Comparison of ENCODE assay signal across 11 cellular contexts in genomic region chr12:131947482-131948027, GRCh38. TPM values are rescaled to one million over a fixed set of nuclear protein-coding genes. Genes with fewer than 3 reads are reported as not detected.
DNase-seq lines count a peak whose midpoint lies in the region; ATAC-seq and TF ChIP-seq lines count a peak whose summit lies in the region.
"Had no signal": no experiment of that assay in that cellular context is flagged by ENCODE, and none has a peak within 500 bp of the region (broad histone marks: within the 10 kb centered on the region; RNA-seq: fewer than 3 reads in every experiment).

No MANE protein-coding gene starts in this region.

- H3K27ac ChIP-seq in thoracic aorta = peak overlapping the region; percentile 37 to 84

- no peaks in the 10 kb centered on the region for H3K27me3 Mint-ChIP-seq in activated CD4-positive, alpha-beta memory T cell treated with anti-CD3 and anti-CD28 coated beads, Interleukin-2, amount 10 ng/mL, durations not matched to agents 7 days and 5 days

- peaks cover 17% of the 10 kb centered on the region for H3K36me3 Mint-ChIP-seq in activated CD4-positive, alpha-beta memory T cell treated with anti-CD3 and anti-CD28 coated beads, Interleukin-2, amount 10 ng/mL, durations not matched to agents 7 days and 5 days (ENCODE audit: low read depth)

- DNase-seq in cardiac septum (ENCODE audit: low spot score) (peak; percentile 50), Right ventricle myocardium inferior (ENCODE audit: missing footprints) (no peak), left kidney (ENCODE audit: low read depth, low spot score) (peak; percentile 56), thoracic aorta (ENCODE audit: low spot score) (no peak), HT-29 (ENCODE audit: low spot score) (no peak), NCI-H446 (lab: John Stamatoyannopoulos, UW) (no peak), SK-N-DZ (ENCODE audit: low spot score) (no peak)
- no peak for DNase-seq in activated CD4-positive, alpha-beta memory T cell treated with anti-CD3 and anti-CD28 coated beads, Interleukin-2, amount 10 ng/mL, durations not matched to agents 7 days and 5 days
- DNase-seq: activated CD4-positive, alpha-beta T cell treated with anti-CD3 and anti-CD28 coated beads, Interleukin-2, amount 50 U/mL, for 48 hours; stimulated activated CD4-positive, alpha-beta T cell treated with anti-CD3 and anti-CD28 coated beads, Interleukin-4, amount 100 ng/mL, for 4 hours had no signal

- no peaks in the 10 kb centered on the region for H3K9me3 Mint-ChIP-seq in activated CD4-positive, alpha-beta memory T cell treated with anti-CD3 and anti-CD28 coated beads, Interleukin-2, amount 10 ng/mL, durations not matched to agents 7 days and 5 days

- peaks cover 10% of the 10 kb centered on the region for H3K36me3 ChIP-seq in thoracic aorta

- H3K27ac Mint-ChIP-seq in activated CD4-positive, alpha-beta memory T cell treated with anti-CD3 and anti-CD28 coated beads, Interleukin-2, amount 10 ng/mL, durations not matched to agents 7 days and 5 days = peak overlapping the region; percentile 86

- no peak for TF ChIP-seq CTCF in thoracic aorta (IDR thresholded peaks at IDR 0.05)

- H3K4me3 Mint-ChIP-seq in activated CD4-positive, alpha-beta memory T cell treated with anti-CD3 and anti-CD28 coated beads, Interleukin-2, amount 10 ng/mL, durations not matched to agents 7 days and 5 days = no peak overlapping the region

- no peaks in the 10 kb centered on the region for H3K9me3 ChIP-seq in thoracic aorta

- no peak for ATAC-seq in Right ventricle myocardium inferior
- no peak for ATAC-seq in thoracic aorta (ENCODE audit: insufficient number of reproducible peaks, low FRiP score, low read depth)
- ATAC-seq: SK-N-SH treated with all-trans-retinoic acid at 6 μM for 48 hours had no signal

- H3K4me3 ChIP-seq in thoracic aorta = no peak overlapping the region

- CTCF ChIA-PET in activated CD4-positive, alpha-beta memory T cell treated with anti-CD3 and anti-CD28 coated beads, Interleukin-2, amount 10 ng/mL, durations not matched to agents 7 days and 5 days (lab: Charles Lee) = no interaction called here

- peaks cover 32% of the 10 kb centered on the region for H3K4me1 Mint-ChIP-seq in activated CD4-positive, alpha-beta memory T cell treated with anti-CD3 and anti-CD28 coated beads, Interleukin-2, amount 10 ng/mL, durations not matched to agents 7 days and 5 days

- POLR2A ChIA-PET in activated CD4-positive, alpha-beta memory T cell treated with anti-CD3 and anti-CD28 coated beads, Interleukin-2, amount 10 ng/mL, durations not matched to agents 7 days and 5 days (lab: Charles Lee) = no interaction called here

- peaks cover 20 to 30% of the 10 kb centered on the region in 2 donors for H3K4me1 ChIP-seq in thoracic aorta (ENCODE audit: control insufficient read depth in 1 of 2, low read depth in 2 of 2)

- H3K27me3 ChIP-seq in thoracic aorta (replicated peaks; ENCODE audit: insufficient read depth) = no peaks in the 10 kb centered on the region

- intact Hi-C loops in cardiac septum (cut with DNase I) = no loop called here
- intact Hi-C loops in Right ventricle myocardium inferior (cut with DNase I) = loop anchor here (2.0 kb wide), 1 partner anchor 19 kb away; the partner anchor contains the start of gene PUS1

RNA-seq across cellular contexts. Expression of gene EP400, which starts 2.2 kb away (rescaled TPM):
- total RNA-seq in cardiac septum (23.1 TPM), Right ventricle myocardium inferior (13.9 TPM), thoracic aorta (10 to 100 TPM; 20.2 to 47.3 TPM)
- 10 to 100 TPM; 42.2 to 43.4 TPM for total RNA-seq in activated CD4-positive, alpha-beta memory T cell treated with anti-CD3 and anti-CD28 coated beads, Interleukin-2, amount 10 ng/mL, durations not matched to agents 7 days and 5 days
- total RNA-seq in HT-29 (2014; rRNA removed; shearing (Covaris generic)) = 8.3 and 12.2 TPM in 2 replicates
- polyA plus RNA-seq in SK-N-DZ (2014; cell fraction: cytosol; rRNA removed) = 15.4 and 16.1 TPM in 2 replicates
- polyA plus RNA-seq in SK-N-DZ (2014; cell fraction: nucleus; rRNA removed) = 22.8 and 64.6 TPM in 2 replicates

RNA-seq across cellular contexts. Expression of gene PUS1, which starts 18.5 kb away (rescaled TPM):
- total RNA-seq in cardiac septum (9.9 TPM), Right ventricle myocardium inferior (9.4 TPM), thoracic aorta (10 to 100 TPM in 1 of 2 donors, 1 to 10 TPM in 1; 5.8 to 31.7 TPM)
- 10 to 100 TPM; 32.9 to 34.7 TPM for total RNA-seq in activated CD4-positive, alpha-beta memory T cell treated with anti-CD3 and anti-CD28 coated beads, Interleukin-2, amount 10 ng/mL, durations not matched to agents 7 days and 5 days
- 70.5 and 73.8 TPM in 2 replicates for total RNA-seq in HT-29 (2014; rRNA removed; shearing (Covaris generic))
- 31.5 and 52.1 TPM in 2 replicates for polyA plus RNA-seq in SK-N-DZ (2014; cell fraction: cytosol; rRNA removed)
- polyA plus RNA-seq in SK-N-DZ (2014; cell fraction: nucleus; rRNA removed) = 57.7 and 65.1 TPM in 2 replicates

RNA-seq across cellular contexts. Expression of gene ULK1, which starts 53.1 kb away (rescaled TPM):
- total RNA-seq in cardiac septum = 43.7 TPM
- total RNA-seq in Right ventricle myocardium inferior = 49.3 TPM
- total RNA-seq in activated CD4-positive, alpha-beta memory T cell treated with anti-CD3 and anti-CD28 coated beads, Interleukin-2, amount 10 ng/mL, durations not matched to agents 7 days and 5 days = 10 to 100 TPM; 35.2 to 42.2 TPM
- total RNA-seq in thoracic aorta = 10 to 100 TPM; 23.2 to 40.6 TPM
- total RNA-seq in HT-29 (2014; rRNA removed; shearing (Covaris generic)) = 4.9 and 9.6 TPM in 2 replicates
- polyA plus RNA-seq in SK-N-DZ (2014; cell fraction: cytosol; rRNA removed) = 20.1 and 22.6 TPM in 2 replicates
- 129 and 170 TPM in 2 replicates for polyA plus RNA-seq in SK-N-DZ (2014; cell fraction: nucleus; rRNA removed)

Comparison
In these comparisons a context has a peak if more than half of its experiments do, and no peak if none do; other contexts are left out.
1. DNase-seq: peak in cardiac septum (single experiment) and left kidney (single experiment); none in Right ventricle myocardium inferior (single experiment), activated CD4-positive, alpha-beta memory T cell treated with anti-CD3 and anti-CD28 coated beads, Interleukin-2, amount 10 ng/mL, durations not matched to agents 7 days and 5 days (single experiment), thoracic aorta (single experiment), HT-29 (single experiment), NCI-H446 (0 of 2) and SK-N-DZ (single experiment).